8 cellular contexts compared by ENCODE assay signal in the genomic region with DNA sequence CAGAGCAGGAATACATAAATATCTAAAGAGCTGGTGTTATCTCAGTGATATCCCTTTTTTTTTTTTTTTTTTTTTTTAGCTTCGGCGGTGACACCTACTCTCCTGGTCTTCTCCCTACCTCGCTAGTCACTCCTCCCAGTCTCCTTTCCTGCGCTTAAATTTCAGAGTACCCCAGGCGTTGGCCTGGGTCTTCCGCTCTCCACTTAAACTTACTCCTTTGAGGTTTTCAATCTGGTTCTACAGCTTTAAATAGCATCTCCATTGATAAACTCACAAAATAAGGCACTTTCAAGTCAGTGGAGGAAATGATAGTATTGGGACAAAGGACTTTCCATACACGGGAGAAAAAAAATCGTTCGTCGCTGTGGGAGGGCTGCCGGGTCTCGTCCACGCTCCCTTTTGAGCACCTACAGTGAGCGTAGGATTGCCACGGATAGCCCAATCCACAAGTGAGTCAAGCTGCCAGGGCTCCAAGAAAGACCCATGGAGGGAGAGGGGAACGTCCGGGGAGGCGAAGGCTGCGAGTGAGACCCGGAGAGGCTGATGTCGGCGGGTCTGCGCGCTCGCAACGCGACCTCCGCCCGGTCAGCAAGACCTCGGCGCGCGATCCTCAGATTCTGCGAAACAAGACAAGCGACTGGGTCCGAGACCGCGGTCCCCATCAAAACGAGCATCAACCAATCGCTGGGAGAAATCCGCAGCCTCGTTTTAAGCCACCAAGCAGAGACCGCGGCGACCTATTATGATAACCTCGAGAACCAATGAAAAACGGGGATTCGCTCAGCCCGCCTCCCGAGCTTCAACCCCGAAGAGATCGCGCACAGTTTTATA. TPM values are rescaled to one million over a fixed set of nuclear protein-coding genes. Genes with fewer than 3 reads are reported as not detected.
A peak's percentile ranks its signal among the peaks of the same experiment; 100 is the strongest.
DNase-seq lines count a peak whose midpoint lies in the region; ATAC-seq and TF ChIP-seq lines count a peak whose summit lies in the region.

No MANE protein-coding gene starts in this region.

- no peaks in the 10 kb centered on the region for H3K9me3 Mint-ChIP-seq in Calu3 (ENCODE audit: low read depth, unreplicated experiment)

- peak overlapping the region; percentile 76 for H3K4me3 Mint-ChIP-seq in Calu3 (ENCODE audit: low read depth, unreplicated experiment)

- H3K4me3 ChIP-seq in OCI-LY3 (ENCODE audit: low read length) (peak overlapping the region; percentile 78), mucosa of descending colon (peak overlapping the region; percentile 94)

- H3K27ac Mint-ChIP-seq in Calu3 (ENCODE audit: unreplicated experiment), result peak overlapping the region; percentile 95

- H3K9me3 ChIP-seq in OCI-LY3 (ENCODE audit: insufficient read depth, low read length) (no peaks in the 10 kb centered on the region), mucosa of descending colon (no peaks in the 10 kb centered on the region)

- H3K36me3 ChIP-seq in OCI-LY3 (replicated peaks; ENCODE audit: low read depth, low read length) (peaks cover 24% of the 10 kb centered on the region), mucosa of descending colon (ENCODE audit: low read depth) (peaks cover 13% of the 10 kb centered on the region)

- peak overlapping the region; percentile 93 for H2AFZ ChIP-seq in OCI-LY3 (ENCODE audit: low read depth, low read length)

- peak overlapping the region; percentile 96 for H3K9ac ChIP-seq in OCI-LY3 (ENCODE audit: low read length)

- H3K4me1 Mint-ChIP-seq in Calu3 (ENCODE audit: low read depth, unreplicated experiment), result peaks cover 25% of the 10 kb centered on the region

- H4K20me1 ChIP-seq in OCI-LY3 (ENCODE audit: insufficient read depth, low read length), result peaks cover 29% of the 10 kb centered on the region

- CTCF ChIA-PET in Calu3 (lab: Charles Lee), result interaction anchor here (0.6 to 1.8 kb wide), 9 partner anchors 8 to 623 kb away, joined by 3 to 11 read pairs (median 5); a partner anchor contains a TSS

- no peak for TF ChIP-seq POLR2A in erythroblast (IDR thresholded peaks at IDR 0.05; ENCODE audit: low read length)

- intact Hi-C loops in Calu3 (cut with micrococcal nuclease; ENCODE audit: unreplicated experiment), result loop anchor here (5.0 to 10.0 kb wide), 4 partner anchors 55 to 730 kb away; a partner anchor contains a TSS
- intact Hi-C loops in mucosa of descending colon (cut with DNase I, micrococcal nuclease), result no loop called here

- H3K27me3 ChIP-seq in OCI-LY3 (ENCODE audit: low read depth, low read length), result peaks cover 4% of the 10 kb centered on the region; the same call in 1 of the 2 replicates

- peaks cover 42% of the 10 kb centered on the region for H3K79me2 ChIP-seq in OCI-LY3 (ENCODE audit: low read length)

- H3K4me1 ChIP-seq in OCI-LY3 (ENCODE audit: low read length) (peaks cover 16% of the 10 kb centered on the region), mucosa of descending colon (ENCODE audit: low read depth) (peaks cover 13% of the 10 kb centered on the region)

- TF ChIP-seq CTCF in Calu3 (IDR thresholded peaks at IDR 0.05; ENCODE audit: unreplicated experiment), result no peak
- TF ChIP-seq CTCF in OCI-LY3 (IDR thresholded peaks at IDR 0.05; ENCODE audit: low read depth, low read length), result no peak
- no peak for TF ChIP-seq CTCF in mucosa of descending colon (IDR thresholded peaks at IDR 0.05)

- BruUV-seq in Calu3 (replicated peaks; lab: Mats Ljungman, UMichigan), result TSS peak; percentile 87

- DNase-seq in Calu3 (peak; percentile 89), HuH-7 (ENCODE audit: low spot score) (peak; percentile 93), erythroblast (lab: John Stamatoyannopoulos, UW) (peak; percentile 95 to 96), mucosa of descending colon (peak; percentile 86 to 95 (median 91))
- DNase-seq in activated T-cell treated with anti-CD3 and anti-CD28 coated beads, Interleukin-2, amount 50 U/mL, for 1 hour, result peak; percentile 79
- peak; percentile 64 to 79 for DNase-seq in stimulated activated CD8-positive, alpha-beta memory T cell treated with anti-CD3 and anti-CD28 coated beads, Interleukin-2, amount 100 ng/mL, for 48 hours (ENCODE audit: low read depth in 2 of 2)

- peaks cover 55% of the 10 kb centered on the region for H3K36me3 Mint-ChIP-seq in Calu3 (ENCODE audit: insufficient read depth, unreplicated experiment)

- ATAC-seq in GM21528 (IDR thresholded peaks at IDR 0.05; ENCODE audit: low FRiP score, unreplicated experiment), result peak; percentile 84
- ATAC-seq in mucosa of descending colon, result peak; percentile 84

- H3K27ac ChIP-seq in OCI-LY3 (ENCODE audit: low read length), result peak overlapping the region; percentile 81

- H3K27me3 Mint-ChIP-seq in Calu3 (ENCODE audit: unreplicated experiment), result peaks cover 19% of the 10 kb centered on the region

- H3K4me2 ChIP-seq in OCI-LY3 (ENCODE audit: low read length), result peak overlapping the region; percentile 81

RNA-seq across cellular contexts. Expression of a gene that starts 0.7 kb away (rescaled TPM):
- total RNA-seq in Calu3 (2022) (202 and 205 TPM in 2 replicates), mucosa of descending colon (100 to 1,000 TPM; 106 to 145 (median 108) TPM)

RNA-seq across cellular contexts. Expression of a gene that starts 50.5 kb away (rescaled TPM):
- total RNA-seq in Calu3 (2022), result 39.7 and 42.3 TPM in 2 replicates
- total RNA-seq in mucosa of descending colon, result 10 to 100 TPM in 2 of 3 donors, 1 to 10 TPM in 1; 6.4 to 13.1 (median 10.7) TPM

Comparison
In these comparisons a context has a peak if more than half of its experiments do, and no peak if none do; other contexts are left out.
1. Peak in every context shown above with its lines: DNase-seq, ATAC-seq, H3K4me3 ChIP-seq and H3K27ac ChIP-seq.